Comparison of ENCODE assay signal across 33 cellular contexts in genomic region chr22:39296535-39296934, GRCh38. TPM values are rescaled to one million over a fixed set of nuclear protein-coding genes. Genes with fewer than 3 reads are reported as not detected.
DNase-seq lines count a peak whose midpoint lies in the region; ATAC-seq, FAIRE-seq and TF ChIP-seq lines count a peak whose summit lies in the region.
"Had no signal": no experiment of that assay in that cellular context is flagged by ENCODE, and none has a peak within 500 bp of the region (broad histone marks: within the 10 kb centered on the region; RNA-seq: fewer than 3 reads in every experiment).

No MANE protein-coding gene starts in this region.

- no peaks in the 10 kb centered on the region for H3K27me3 Mint-ChIP-seq in chondrocyte (ENCODE audit: low read depth)
- peaks cover 33% of the 10 kb centered on the region for H3K27me3 Mint-ChIP-seq in activated T-cell treated with anti-CD3 and anti-CD28 coated beads, Interleukin-2, amount 50 U/mL, for 72 hours (ENCODE audit: low read depth)

- DNase-seq in A549 (ENCODE audit: low read depth in 1 of 2, low spot score in 1 of 2): no peak
- DNase-seq in Panc1 (ENCODE audit: low read depth, low spot score): no peak
- DNase-seq in chondrocyte (ENCODE audit: low spot score): no peak
- no peak for DNase-seq in neuronal stem cell (ENCODE audit: low spot score)
- DNase-seq in prostate gland (ENCODE audit: low spot score): no peak
- DNase-seq in NCI-H2196 treated with DMSO at 0.1 percent for 48 hours (lab: John Stamatoyannopoulos, UW; ENCODE audit: unreplicated experiment): no peak
- DNase-seq in activated T-cell treated with anti-CD3 and anti-CD28 coated beads, Interleukin-2, amount 50 U/mL, for 72 hours: no peak
- DNase-seq: activated CD4-positive, alpha-beta memory T cell treated with anti-CD3 and anti-CD28 coated beads, Interleukin-2, amount 10 ng/mL, durations not matched to agents 7 days and 5 days; activated naive CD4-positive, alpha-beta T cell treated with anti-CD3 and anti-CD28 coated beads, Interleukin-2, amount 50 U/mL, for 16 hours; AML-193; Calu3; CD4-positive, CD25-positive, alpha-beta regulatory T cell; effector memory CD4-positive, alpha-beta T cell; erythroblast; GOT3; left lung; naive thymus-derived CD4-positive, alpha-beta T cell; NCI-H1105; NCI-H187 treated with DMSO at 0.1 percent for 48 hours; NCI-H524 treated with DMSO at 0.1 percent for 48 hours; NK-92 treated with Interleukin-12 subunit alpha and Interleukin-12 subunit beta, amount 100 ng/mL, for 24 hours; retina; SHP77 treated with DMSO at 0.1 percent for 48 hours; stimulated activated naive CD4-positive, alpha-beta T cell had no signal

- no peaks in the 10 kb centered on the region for H3K79me1 ChIP-seq in neuronal stem cell (ENCODE audit: low read depth, low read length)

- CTCF ChIA-PET in A549 (lab: Yijun Ruan, JAX) (interaction anchor here (1.2 to 3.0 kb wide), 3 partner anchors 13 to 126 kb away, joined by 4 to 15 read pairs (median 7); partner anchors contain the start of gene PDGFB), Panc1 (lab: Charles Lee) (no interaction called here)

- POLR2A ChIA-PET in A549 (lab: Yijun Ruan, JAX) (no interaction called here), Panc1 (lab: Charles Lee) (no interaction called here)

- H2BK12ac ChIP-seq in neuronal stem cell (ENCODE audit: low read length): peak overlapping the region; percentile 50

- no peaks in the 10 kb centered on the region for H3K9me3 Mint-ChIP-seq in chondrocyte (ENCODE audit: low read depth)
- H3K9me3 Mint-ChIP-seq in activated T-cell treated with anti-CD3 and anti-CD28 coated beads, Interleukin-2, amount 50 U/mL, for 72 hours: no peaks in the 10 kb centered on the region
- H3K9me3 Mint-ChIP-seq: activated CD4-positive, alpha-beta memory T cell treated with anti-CD3 and anti-CD28 coated beads, Interleukin-2, amount 10 ng/mL, durations not matched to agents 7 days and 5 days; activated T-helper 17 cell treated with anti-CD3 and anti-CD28 coated beads, Interleukin-2, amount 50 U/mL, for 72 hours; naive thymus-derived CD4-positive, alpha-beta T cell had no signal

- no peak for FAIRE-seq in A549 (lab: Jason Lieb, UNC)
- FAIRE-seq: colon, HTR-8/SVneo, islet of Langerhans, K562 had no signal

- H3K9ac ChIP-seq in neuronal stem cell (ENCODE audit: low read depth, low read length, poor library complexity): no peak overlapping the region

- ATAC-seq in A549: no peak
- no peak for ATAC-seq in Panc1
- no peak for ATAC-seq in GM19452 (IDR thresholded peaks at IDR 0.05; ENCODE audit: unreplicated experiment)
- ATAC-seq in activated T-cell treated with anti-CD3 and anti-CD28 coated beads, Interleukin-2, amount 50 U/mL, for 72 hours (replicated peaks in 1 of 2): no peak
- ATAC-seq: activated T-helper 17 cell treated with anti-CD3 and anti-CD28 coated beads, Interleukin-2, amount 50 U/mL, for 72 hours; K562; left lung; naive thymus-derived CD4-positive, alpha-beta T cell had no signal

- no peaks in the 10 kb centered on the region for H3K36me3 Mint-ChIP-seq in chondrocyte (ENCODE audit: low read depth)
- no peaks in the 10 kb centered on the region for H3K36me3 Mint-ChIP-seq in activated T-cell treated with anti-CD3 and anti-CD28 coated beads, Interleukin-2, amount 50 U/mL, for 72 hours (ENCODE audit: insufficient read depth in 2 of 2)
- H3K36me3 Mint-ChIP-seq: CD4-positive, CD25-positive, alpha-beta regulatory T cell; naive thymus-derived CD4-positive, alpha-beta T cell had no signal

- no peak for TF ChIP-seq EP300 in A549 (IDR thresholded peaks at IDR 0.05)

- TF ChIP-seq CTCF in A549 (IDR thresholded peaks at IDR 0.05) (no peak), Panc1 (IDR thresholded peaks at IDR 0.05) (no peak), chondrocyte (IDR thresholded peaks at IDR 0.05) (no peak), prostate gland (IDR thresholded peaks at IDR 0.05) (no peak)

- no peak overlapping the region for H4K91ac ChIP-seq in neuronal stem cell (ENCODE audit: low read depth, low read length, poor library complexity)

- 98% methylated on average over 4 of the region's 6 CpGs for WGBS in A549 (ENCODE audit: missing lambda C conversion rate)
- WGBS in neuronal stem cell (ENCODE audit: extremely low coverage in 2 of 2, insufficient read length in 2 of 2, insufficient replicate concordance in 1 of 2), 2 donors: no CpG with 5 or more reads among the region's 6 CpGs
- WGBS in prostate gland: 78% methylated on average over 6 of the region's 6 CpGs

- intact Hi-C loops in Panc1 (cut with micrococcal nuclease; ENCODE audit: unreplicated experiment) (no loop called here), prostate gland (cut with DNase I) (no loop called here)

- H3K27ac ChIP-seq in A549 (peak overlapping the region; percentile 78 to 88), Panc1 (ENCODE audit: low read length) (peak overlapping the region; percentile 90), neuronal stem cell (replicated peaks; ENCODE audit: low read length) (no peak overlapping the region), prostate gland (peak overlapping the region in 1 of 2 donors; percentile 19)
- H3K27ac ChIP-seq: left lung, PC-9 had no signal

- TF ChIP-seq POLR2A in A549 (IDR thresholded peaks at IDR 0.05; ENCODE audit: low read length) (no peak), prostate gland (IDR thresholded peaks at IDR 0.05) (no peak)

- peaks cover 82% of the 10 kb centered on the region for H3K4me1 Mint-ChIP-seq in chondrocyte (ENCODE audit: low read depth)
- H3K4me1 Mint-ChIP-seq in activated T-cell treated with anti-CD3 and anti-CD28 coated beads, Interleukin-2, amount 50 U/mL, for 72 hours (ENCODE audit: low read depth): peaks cover 9% of the 10 kb centered on the region
- H3K4me1 Mint-ChIP-seq: activated T-helper 17 cell treated with anti-CD3 and anti-CD28 coated beads, Interleukin-2, amount 50 U/mL, for 72 hours had no signal

- peak overlapping the region; percentile 95 for H3K27ac Mint-ChIP-seq in chondrocyte (ENCODE audit: unreplicated experiment)
- no peak overlapping the region for H3K27ac Mint-ChIP-seq in activated T-cell treated with anti-CD3 and anti-CD28 coated beads, Interleukin-2, amount 50 U/mL, for 72 hours
- H3K27ac Mint-ChIP-seq: activated CD4-positive, alpha-beta memory T cell treated with anti-CD3 and anti-CD28 coated beads, Interleukin-2, amount 10 ng/mL, durations not matched to agents 7 days and 5 days; activated T-helper 17 cell treated with anti-CD3 and anti-CD28 coated beads, Interleukin-2, amount 50 U/mL, for 72 hours; naive thymus-derived CD4-positive, alpha-beta T cell had no signal

- H2BK15ac ChIP-seq in neuronal stem cell (ENCODE audit: low read length): peak overlapping the region; percentile 55

- peaks cover 77% of the 10 kb centered on the region for H3K4me1 ChIP-seq in A549
- H3K4me1 ChIP-seq in Panc1 (ENCODE audit: control insufficient read depth, insufficient read depth, low read length): peaks cover 69% of the 10 kb centered on the region
- peaks cover 26 to 33% of the 10 kb centered on the region in 2 donors for H3K4me1 ChIP-seq in neuronal stem cell (ENCODE audit: control insufficient read depth in 2 of 2, insufficient read depth in 1 of 2, low read depth in 1 of 2, low read length in 2 of 2)
- peaks cover 19% of the 10 kb centered on the region for H3K4me1 ChIP-seq in prostate gland (replicated peaks)

- H2BK120ac ChIP-seq in neuronal stem cell (ENCODE audit: low read depth, low read length): no peak overlapping the region

- no peak overlapping the region for H3K4ac ChIP-seq in neuronal stem cell (ENCODE audit: low read length)

- H2AK5ac ChIP-seq in neuronal stem cell (ENCODE audit: low read depth, low read length): peak overlapping the region; percentile 79

- no peak overlapping the region for H3K14ac ChIP-seq in neuronal stem cell (ENCODE audit: low read length)

- no peak overlapping the region for H3K23ac ChIP-seq in neuronal stem cell (ENCODE audit: low read depth, low read length, poor library complexity)

- no peak for TF ChIP-seq RAD21 in A549 (conservative IDR thresholded peaks at IDR 0.05 in 1 of 2, IDR thresholded peaks at IDR 0.05 in 1 of 2)

- H3K18ac ChIP-seq in neuronal stem cell (ENCODE audit: low read length): no peak overlapping the region

- H3K4me2 ChIP-seq in A549 (no peak overlapping the region), neuronal stem cell (ENCODE audit: insufficient read depth, low read length, poor library complexity, severe bottlenecking) (no peak overlapping the region)

- no peak overlapping the region for H2BK5ac ChIP-seq in neuronal stem cell (ENCODE audit: low read length)

- H3K4me3 Mint-ChIP-seq in chondrocyte (ENCODE audit: unreplicated experiment): no peak overlapping the region
- H3K4me3 Mint-ChIP-seq in activated T-cell treated with anti-CD3 and anti-CD28 coated beads, Interleukin-2, amount 50 U/mL, for 72 hours: no peak overlapping the region
- H3K4me3 Mint-ChIP-seq: activated CD4-positive, alpha-beta memory T cell treated with anti-CD3 and anti-CD28 coated beads, Interleukin-2, amount 10 ng/mL, durations not matched to agents 7 days and 5 days; activated T-helper 17 cell treated with anti-CD3 and anti-CD28 coated beads, Interleukin-2, amount 50 U/mL, for 72 hours; CD4-positive, CD25-positive, alpha-beta regulatory T cell; naive thymus-derived CD4-positive, alpha-beta T cell had no signal

- no peak overlapping the region for H2AFZ ChIP-seq in neuronal stem cell (ENCODE audit: low read length)
- H2AFZ ChIP-seq: PC-9 had no signal

- H3K9me3 ChIP-seq in A549 (no peaks in the 10 kb centered on the region), Panc1 (ENCODE audit: control insufficient read depth, insufficient read depth, low read depth, low read length) (no peaks in the 10 kb centered on the region), neuronal stem cell (replicated peaks in 1 of 2; ENCODE audit: control insufficient read depth in 2 of 2, insufficient read depth in 1 of 2, low read depth in 1 of 2, low read length in 2 of 2) (no peaks in the 10 kb centered on the region), prostate gland (no peaks in the 10 kb centered on the region)
- H3K9me3 ChIP-seq: left lung, suprapubic skin had no signal

- H3K36me3 ChIP-seq in Panc1 (ENCODE audit: control insufficient read depth, insufficient read depth, low read length) (no peaks in the 10 kb centered on the region), neuronal stem cell (replicated peaks in 1 of 2; ENCODE audit: control insufficient read depth in 2 of 2, insufficient read depth in 2 of 2, low read length in 2 of 2) (no peaks in the 10 kb centered on the region), prostate gland (no peaks in the 10 kb centered on the region)
- H3K36me3 ChIP-seq: left lung, suprapubic skin had no signal

- in situ Hi-C loops in Panc1 (cut with HindIII; ENCODE audit: low pct_unique_long_range_greater_than_20kb, low sequenced_read_pairs): no loop called here

- H3K4me3 ChIP-seq in A549: no peak overlapping the region
- H3K4me3 ChIP-seq in Panc1 (ENCODE audit: low read depth in 2 of 2, low read length in 2 of 2): no peak overlapping the region
- no peak overlapping the region for H3K4me3 ChIP-seq in neuronal stem cell (ENCODE audit: low read length in 2 of 2)
- H3K4me3 ChIP-seq in prostate gland: no peak overlapping the region
- H3K4me3 ChIP-seq: K562, left lung, PC-9, skin epidermis, suprapubic skin had no signal

- H4K8ac ChIP-seq in neuronal stem cell (ENCODE audit: low read depth, low read length): no peak overlapping the region

- H3K27me3 ChIP-seq in Panc1 (ENCODE audit: control insufficient read depth, insufficient read depth, low read length) (no peaks in the 10 kb centered on the region), neuronal stem cell (ENCODE audit: control insufficient read depth in 3 of 3, insufficient read depth in 3 of 3, low read depth in 1 of 3, low read length in 3 of 3) (no peaks in the 10 kb centered on the region), prostate gland (replicated peaks; ENCODE audit: insufficient read depth) (no peaks in the 10 kb centered on the region)
- H3K27me3 ChIP-seq: suprapubic skin had no signal

- BruUV-seq in Panc1 (replicated peaks; lab: Mats Ljungman, UMichigan): no TSS peak

RNA-seq across cellular contexts. Expression of gene RPL3, which starts 22.9 kb away (rescaled TPM):
- polyA plus RNA-seq in A549 (2011; rRNA removed): 1,852 and 1,921 TPM in 2 replicates
- 3,052 and 3,485 TPM in 2 replicates for polyA plus RNA-seq in A549 (2012; cell fraction: cytosol; rRNA removed)
- polyA plus RNA-seq in A549 (2012; cell fraction: nucleus; rRNA removed): 1,995 and 2,105 TPM in 2 replicates
- 1,908 to 2,151 TPM (median 1,965 TPM) in 3 replicates for polyA plus RNA-seq in A549 (2017; fragmentation: RNase III; extraction: RNeasy Plus Mini Kit Qiagen cat#74134 plus additional on column Dnase treatment)
- polyA minus RNA-seq in A549 (2011; rRNA and poly(A)+ RNA removed): 1,682 and 1,944 TPM in 2 replicates
- 885 TPM for total RNA-seq in Panc1 (2021; ENCODE audit: unreplicated experiment)
- 1,559 TPM for polyA plus RNA-seq in Panc1 (2012; ENCODE audit: insufficient read length)
- 1,302 to 1,415 TPM (median 1,326 TPM) in 3 replicates for total RNA-seq in chondrocyte
- polyA plus RNA-seq in neuronal stem cell (2013, experiment 1 of 2): 3,109 TPM
- 3,051 TPM for polyA plus RNA-seq in neuronal stem cell (2013, experiment 2 of 2)
- 1,000 to 10,000 TPM; 2,375 to 2,654 TPM for total RNA-seq in prostate gland
- 1,000 to 10,000 TPM; 3,380 to 3,455 TPM for total RNA-seq in activated T-cell treated with anti-CD3 and anti-CD28 coated beads, Interleukin-2, amount 50 U/mL, for 72 hours

RNA-seq across cellular contexts. Expression of gene PDGFB, which starts 51.8 kb away (rescaled TPM):
- polyA plus RNA-seq in A549 (2011; rRNA removed): 4.0 and 4.5 TPM in 2 replicates
- polyA plus RNA-seq in A549 (2012; cell fraction: cytosol; rRNA removed): 4.0 and 5.2 TPM in 2 replicates
- polyA plus RNA-seq in A549 (2012; cell fraction: nucleus; rRNA removed): 7.2 and 9.2 TPM in 2 replicates
- 2.1 to 3.3 TPM (median 3.0 TPM) in 3 replicates for polyA plus RNA-seq in A549 (2017; fragmentation: RNase III; extraction: RNeasy Plus Mini Kit Qiagen cat#74134 plus additional on column Dnase treatment)
- polyA minus RNA-seq in A549 (2011; rRNA and poly(A)+ RNA removed): 3.2 and 4.7 TPM in 2 replicates
- 78.0 TPM for total RNA-seq in Panc1 (2021; ENCODE audit: unreplicated experiment)
- polyA plus RNA-seq in Panc1 (2012; ENCODE audit: insufficient read length): 109 TPM
- 10.5 to 16.9 TPM (median 16.5 TPM) in 3 replicates for total RNA-seq in chondrocyte
- 2.6 TPM for polyA plus RNA-seq in neuronal stem cell (2013, experiment 1 of 2)
- 2.8 TPM for polyA plus RNA-seq in neuronal stem cell (2013, experiment 2 of 2)
- total RNA-seq in prostate gland: 10 to 100 TPM in 1 of 2 donors, 1 to 10 TPM in 1; 9.9 to 16.4 TPM
- total RNA-seq in activated T-cell treated with anti-CD3 and anti-CD28 coated beads, Interleukin-2, amount 50 U/mL, for 72 hours: 1 to 10 TPM; 2.9 to 4.6 TPM

RNA-seq across cellular contexts. Expression of gene SYNGR1, which starts 53.3 kb away (rescaled TPM):
- polyA plus RNA-seq in A549 (2011; rRNA removed) (6.7 and 7.9 TPM in 2 replicates), A549 (2017; fragmentation: RNase III; extraction: RNeasy Plus Mini Kit Qiagen cat#74134 plus additional on column Dnase treatment) (10.9 to 14.5 TPM (median 11.7 TPM) in 3 replicates)
- 27.4 and 39.6 TPM in 2 replicates for polyA plus RNA-seq in A549 (2012; cell fraction: cytosol; rRNA removed)
- polyA plus RNA-seq in A549 (2012; cell fraction: nucleus; rRNA removed): 41.2 and 57.0 TPM in 2 replicates
- polyA minus RNA-seq in A549 (2011; rRNA and poly(A)+ RNA removed): 2.6 and 5.5 TPM in 2 replicates
- total RNA-seq in Panc1 (2021; ENCODE audit: unreplicated experiment) (17.8 TPM), chondrocyte (15.0 to 18.4 TPM (median 16.5 TPM) in 3 replicates), prostate gland (10 to 100 TPM; 38.3 to 43.8 TPM)
- polyA plus RNA-seq in Panc1 (2012; ENCODE audit: insufficient read length): 47.0 TPM
- polyA plus RNA-seq in neuronal stem cell (2013, experiment 1 of 2): 27.7 TPM
- 26.2 TPM for polyA plus RNA-seq in neuronal stem cell (2013, experiment 2 of 2)
- total RNA-seq in activated T-cell treated with anti-CD3 and anti-CD28 coated beads, Interleukin-2, amount 50 U/mL, for 72 hours: 1 to 10 TPM; 4.4 to 5.3 TPM
- total RNA-seq: activated T-helper 17 cell treated with anti-CD3 and anti-CD28 coated beads, Interleukin-2, amount 50 U/mL, for 72 hours had no signal
